In genomic region chr17:32992360-32993033, GRCh38 we compare ENCODE assay signal across 28 cellular contexts. TPM values are rescaled to one million over a fixed set of nuclear protein-coding genes. Genes with fewer than 3 reads are reported as not detected.
A peak's percentile ranks its signal among the peaks of the same experiment; 100 is the strongest.
DNase-seq lines count a peak whose midpoint lies in the region; ATAC-seq, FAIRE-seq and TF ChIP-seq lines count a peak whose summit lies in the region.
"Had no signal": no experiment of that assay in that cellular context is flagged by ENCODE, and none has a peak within 500 bp of the region (broad histone marks: within the 10 kb centered on the region; RNA-seq: fewer than 3 reads in every experiment).

No MANE protein-coding gene starts in this region.

- peak; percentile 12 for ATAC-seq in activated naive CD8-positive, alpha-beta T cell treated with anti-CD3 and anti-CD28 coated beads, Interleukin-2, amount 50 U/mL, for 24 hours
- ATAC-seq in body of pancreas, result peak; percentile 70
- no peak for ATAC-seq in stimulated activated naive CD8-positive, alpha-beta T cell treated with anti-CD3 and anti-CD28 coated beads, Interleukin-15, Interleukin-2, amounts not matched to agents 100 U/mL and 50 U/mL, for 24 hours

- no peak overlapping the region for H2BK15ac ChIP-seq in neuronal stem cell (ENCODE audit: low read length)

- H3K27me3 ChIP-seq in body of pancreas (no peaks in the 10 kb centered on the region), neuronal stem cell (ENCODE audit: control insufficient read depth in 3 of 3, insufficient read depth in 3 of 3, low read depth in 1 of 3, low read length in 3 of 3) (peaks cover 0 to 21% (median 0%) of the 10 kb centered on the region in 3 experiments)
- H3K27me3 ChIP-seq: BLaER1 treated with 17β-estradiol and CSF1 and Interleukin-3, amounts not matched to agents 10 nM and 100 nM had no signal

- H3K4me3 ChIP-seq in body of pancreas (no peak overlapping the region), neuronal stem cell (ENCODE audit: low read length in 2 of 2) (no peak overlapping the region)
- H3K4me3 ChIP-seq: BLaER1 treated with 17β-estradiol and CSF1 and Interleukin-3, amounts not matched to agents 10 nM and 100 nM; SJCRH30 had no signal

- H3K27ac ChIP-seq in body of pancreas, result peak overlapping the region in 3 of 4 donors; percentile 10 to 36 (median 29)
- H3K27ac ChIP-seq in neuronal stem cell (replicated peaks; ENCODE audit: low read length), result no peak overlapping the region
- H3K27ac ChIP-seq: 22Rv1; BLaER1 treated with 17β-estradiol and CSF1 and Interleukin-3, amounts not matched to agents 10 nM and 100 nM; SJCRH30 had no signal

- no peak for FAIRE-seq in H54 (lab: Jason Lieb, UNC)
- FAIRE-seq: GM12891, H1, RCC 7860 had no signal

- TF ChIP-seq POLR2A in body of pancreas (IDR thresholded peaks at IDR 0.05) (no peak), H54 (IDR thresholded peaks at IDR 0.05; ENCODE audit: low read depth, low read length) (no peak)

- H3K4me1 ChIP-seq in body of pancreas (peaks cover 24% of the 10 kb centered on the region), neuronal stem cell (ENCODE audit: control insufficient read depth in 2 of 2, insufficient read depth in 1 of 2, low read depth in 1 of 2, low read length in 2 of 2) (peaks cover 0 to 3% of the 10 kb centered on the region in 2 donors)
- H3K4me1 ChIP-seq: SJCRH30 had no signal

- no peak overlapping the region for H4K8ac ChIP-seq in neuronal stem cell (ENCODE audit: low read depth, low read length)

- TF ChIP-seq CTCF in body of pancreas (IDR thresholded peaks at IDR 0.05), result peak in 2 of 7 experiments; percentile 8 to 21
- no peak for TF ChIP-seq CTCF in chondrocyte (IDR thresholded peaks at IDR 0.05)

- peaks cover 17% of the 10 kb centered on the region for H3K9me3 Mint-ChIP-seq in activated naive CD8-positive, alpha-beta T cell treated with anti-CD3 and anti-CD28 coated beads, Interleukin-2, amount 50 U/mL, for 24 hours
- H3K9me3 Mint-ChIP-seq in activated naive CD8-positive, alpha-beta T cell treated with anti-CD3 and anti-CD28 coated beads for 36 hours, result peaks cover 12% of the 10 kb centered on the region
- H3K9me3 Mint-ChIP-seq in chondrocyte (ENCODE audit: low read depth), result peaks cover 17% of the 10 kb centered on the region

- no peaks in the 10 kb centered on the region for H3K79me1 ChIP-seq in neuronal stem cell (ENCODE audit: low read depth, low read length)

- H3K27ac Mint-ChIP-seq in activated naive CD8-positive, alpha-beta T cell treated with anti-CD3 and anti-CD28 coated beads, Interleukin-2, amount 50 U/mL, for 24 hours, result no peak overlapping the region
- H3K27ac Mint-ChIP-seq in activated naive CD8-positive, alpha-beta T cell treated with anti-CD3 and anti-CD28 coated beads for 36 hours, result no peak overlapping the region
- no peak overlapping the region for H3K27ac Mint-ChIP-seq in chondrocyte (ENCODE audit: unreplicated experiment)
- H3K27ac Mint-ChIP-seq: CD4-positive, alpha-beta memory T cell had no signal

- no peaks in the 10 kb centered on the region for H3K9me3 ChIP-seq in body of pancreas
- peaks cover 0 to 4% of the 10 kb centered on the region in 2 donors for H3K9me3 ChIP-seq in neuronal stem cell (replicated peaks in 1 of 2; ENCODE audit: control insufficient read depth in 2 of 2, insufficient read depth in 1 of 2, low read depth in 1 of 2, low read length in 2 of 2)
- H3K9me3 ChIP-seq: SJCRH30 had no signal

- no peak overlapping the region for H4K91ac ChIP-seq in neuronal stem cell (ENCODE audit: low read depth, low read length, poor library complexity)

- no peak overlapping the region for H3K4me3 Mint-ChIP-seq in activated naive CD8-positive, alpha-beta T cell treated with anti-CD3 and anti-CD28 coated beads, Interleukin-2, amount 50 U/mL, for 24 hours
- no peak overlapping the region for H3K4me3 Mint-ChIP-seq in activated naive CD8-positive, alpha-beta T cell treated with anti-CD3 and anti-CD28 coated beads for 36 hours
- no peak overlapping the region for H3K4me3 Mint-ChIP-seq in chondrocyte (ENCODE audit: unreplicated experiment)
- H3K4me3 Mint-ChIP-seq: CD4-positive, alpha-beta memory T cell had no signal

- H2AFZ ChIP-seq in neuronal stem cell (ENCODE audit: low read length), result no peak overlapping the region

- no peak overlapping the region for H3K9ac ChIP-seq in neuronal stem cell (ENCODE audit: low read depth, low read length, poor library complexity)
- H3K9ac ChIP-seq: BLaER1 treated with 17β-estradiol and CSF1 and Interleukin-3, amounts not matched to agents 10 nM and 100 nM had no signal

- peak overlapping the region; percentile 17 for H3K18ac ChIP-seq in neuronal stem cell (ENCODE audit: low read length)

- H2BK5ac ChIP-seq in neuronal stem cell (ENCODE audit: low read length), result no peak overlapping the region

- H3K36me3 Mint-ChIP-seq in activated naive CD8-positive, alpha-beta T cell treated with anti-CD3 and anti-CD28 coated beads, Interleukin-2, amount 50 U/mL, for 24 hours (ENCODE audit: low read depth), result peaks cover 3% of the 10 kb centered on the region
- H3K36me3 Mint-ChIP-seq in activated naive CD8-positive, alpha-beta T cell treated with anti-CD3 and anti-CD28 coated beads for 36 hours, result no peaks in the 10 kb centered on the region
- H3K36me3 Mint-ChIP-seq in chondrocyte (ENCODE audit: low read depth), result peaks cover 2% of the 10 kb centered on the region
- H3K36me3 Mint-ChIP-seq: CD4-positive, alpha-beta memory T cell had no signal

- H3K14ac ChIP-seq in neuronal stem cell (ENCODE audit: low read length), result no peak overlapping the region

- H2BK12ac ChIP-seq in neuronal stem cell (ENCODE audit: low read length), result no peak overlapping the region

- H3K4me2 ChIP-seq in neuronal stem cell (ENCODE audit: insufficient read depth, low read length, poor library complexity, severe bottlenecking), result no peak overlapping the region
- H3K4me2 ChIP-seq: BLaER1 treated with 17β-estradiol and CSF1 and Interleukin-3, amounts not matched to agents 10 nM and 100 nM had no signal

- no peaks in the 10 kb centered on the region for H3K4me1 Mint-ChIP-seq in activated naive CD8-positive, alpha-beta T cell treated with anti-CD3 and anti-CD28 coated beads, Interleukin-2, amount 50 U/mL, for 24 hours
- no peaks in the 10 kb centered on the region for H3K4me1 Mint-ChIP-seq in activated naive CD8-positive, alpha-beta T cell treated with anti-CD3 and anti-CD28 coated beads for 36 hours
- no peaks in the 10 kb centered on the region for H3K4me1 Mint-ChIP-seq in chondrocyte (ENCODE audit: low read depth)
- H3K4me1 Mint-ChIP-seq: CD4-positive, alpha-beta memory T cell had no signal

- no peak overlapping the region for H2BK120ac ChIP-seq in neuronal stem cell (ENCODE audit: low read depth, low read length)

- peaks cover 6% of the 10 kb centered on the region for H3K27me3 Mint-ChIP-seq in activated naive CD8-positive, alpha-beta T cell treated with anti-CD3 and anti-CD28 coated beads, Interleukin-2, amount 50 U/mL, for 24 hours
- peaks cover 7% of the 10 kb centered on the region for H3K27me3 Mint-ChIP-seq in activated naive CD8-positive, alpha-beta T cell treated with anti-CD3 and anti-CD28 coated beads for 36 hours
- peaks cover 8% of the 10 kb centered on the region for H3K27me3 Mint-ChIP-seq in chondrocyte (ENCODE audit: low read depth)

- DNase-seq in activated naive CD8-positive, alpha-beta T cell treated with anti-CD3 and anti-CD28 coated beads, Interleukin-2, amount 50 U/mL, for 24 hours, result no peak
- DNase-seq in activated naive CD8-positive, alpha-beta T cell treated with anti-CD3 and anti-CD28 coated beads for 36 hours, result no peak
- DNase-seq in body of pancreas (peak; percentile 60 to 77 (median 72)), neuronal stem cell (ENCODE audit: low spot score) (no peak), H54 (ENCODE audit: insufficient read length, low spot score) (no peak), GOT3 (lab: John Stamatoyannopoulos, UW) (no peak), chondrocyte (ENCODE audit: low spot score) (no peak)
- DNase-seq in stimulated activated naive CD8-positive, alpha-beta T cell treated with anti-CD3 and anti-CD28 coated beads, Interleukin-15, Interleukin-2, amounts not matched to agents 100 U/mL and 50 U/mL, for 24 hours, result no peak
- DNase-seq: ACHN; Caco-2; CD4-positive, alpha-beta memory T cell; DMS 273 treated with DMSO at 0.1 percent for 48 hours; DMS79 treated with DMSO at 0.1 percent for 48 hours; IMR-90; Kasumi-1; NCI-H1417; NCI-H187; NCI-H226; NCI-H510A treated with DMSO at 0.1 percent for 48 hours; NCI-H748 treated with DMSO at 0.1 percent for 48 hours; SJCRH30 had no signal

- H3K36me3 ChIP-seq in body of pancreas (replicated peaks in 1 of 2; ENCODE audit: insufficient read depth in 1 of 2, low read depth in 2 of 2) (no peaks in the 10 kb centered on the region), neuronal stem cell (replicated peaks in 1 of 2; ENCODE audit: control insufficient read depth in 2 of 2, insufficient read depth in 2 of 2, low read length in 2 of 2) (no peaks in the 10 kb centered on the region)
- H3K36me3 ChIP-seq: SJCRH30 had no signal

- 38 to 45% methylated on average over 13 of the region's 13 CpGs for WGBS in body of pancreas, 2 donors
- WGBS in neuronal stem cell (ENCODE audit: extremely low coverage in 2 of 2, insufficient read length in 2 of 2, insufficient replicate concordance in 1 of 2), 2 donors, result no CpG with 5 or more reads among the region's 13 CpGs

- no peak overlapping the region for H2AK5ac ChIP-seq in neuronal stem cell (ENCODE audit: low read depth, low read length)

- intact Hi-C loops in body of pancreas (cut with DNase I), result loop anchor here (10.0 kb wide), 1 partner anchor 48 kb away; no protein-coding TSS in a partner anchor

- H3K4ac ChIP-seq in neuronal stem cell (ENCODE audit: low read length), result no peak overlapping the region

- H3K23ac ChIP-seq in neuronal stem cell (ENCODE audit: low read depth, low read length, poor library complexity), result no peak overlapping the region

RNA-seq across cellular contexts. Expression of gene SPACA3, which starts 0.8 kb away (rescaled TPM):
- total RNA-seq in activated naive CD8-positive, alpha-beta T cell treated with anti-CD3 and anti-CD28 coated beads for 36 hours, result not detected
- total RNA-seq in body of pancreas (1 to 10 TPM in 1 of 2 donors, not detected in 1; 2.6 TPM), chondrocyte (not detected in 3 replicates)
- not detected for polyA plus RNA-seq in neuronal stem cell (2013, experiment 1 of 2)
- not detected for polyA plus RNA-seq in neuronal stem cell (2013, experiment 2 of 2)
- total RNA-seq: CD4-positive, alpha-beta memory T cell; H1; IMR-90; MCF 10A; OCI-LY7; SJCRH30 had no signal
- polyA plus RNA-seq: CD4-positive, alpha-beta memory T cell; IMR-90 had no signal

Comparison
In these comparisons a context has a peak if more than half of its experiments do, and no peak if none do; other contexts are left out.
1. DNase-seq: peak in body of pancreas (4 of 4); none in activated naive CD8-positive, alpha-beta T cell treated with anti-CD3 and anti-CD28 coated beads, Interleukin-2, amount 50 U/mL, for 24 hours (single experiment), activated naive CD8-positive, alpha-beta T cell treated with anti-CD3 and anti-CD28 coated beads for 36 hours (single experiment), neuronal stem cell (single experiment), stimulated activated naive CD8-positive, alpha-beta T cell treated with anti-CD3 and anti-CD28 coated beads, Interleukin-15, Interleukin-2, amounts not matched to agents 100 U/mL and 50 U/mL, for 24 hours (single experiment), H54 (single experiment), GOT3 (single experiment) and chondrocyte (single experiment).